In the genomic region with DNA sequence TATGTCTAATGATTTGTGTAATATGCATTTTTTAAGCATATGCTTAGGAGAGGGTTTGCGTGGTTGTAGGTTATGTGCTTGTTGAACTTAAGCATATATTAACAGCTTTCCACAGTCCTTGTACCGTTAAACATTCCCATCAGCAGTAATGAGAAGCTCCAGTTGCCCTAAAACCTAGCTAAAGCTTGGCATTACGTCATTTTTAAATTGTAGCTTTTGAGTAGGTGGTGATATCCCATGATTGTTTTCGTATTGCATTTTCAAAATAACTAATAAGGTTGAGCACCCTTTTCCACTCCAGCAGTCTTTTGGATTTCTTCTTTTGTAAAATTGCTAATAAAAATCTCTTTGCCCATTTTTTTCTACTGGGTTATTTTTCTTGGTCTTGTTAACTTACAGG, we compare ENCODE assay signal across 34 cellular contexts.
"Had no signal": no experiment of that assay in that cellular context is flagged by ENCODE, and none has a peak within 500 bp of the region (broad histone marks: within the 10 kb centered on the region; RNA-seq: fewer than 3 reads in every experiment).

No MANE protein-coding gene starts in this region.

- H3K27ac ChIP-seq: adrenal gland, ascending aorta, body of pancreas, brain microvascular endothelial cell, breast epithelium, cardiac muscle cell had no signal

- H3K27me3 ChIP-seq: adrenal gland, ascending aorta, body of pancreas, brain microvascular endothelial cell, breast epithelium, cardiac muscle cell had no signal

- DNase-seq: activated effector memory CD4-positive, alpha-beta T cell treated with anti-CD3 and anti-CD28 coated beads, Interleukin-2, amount 50 U/mL, for 16 hours; activated effector memory CD4-positive, alpha-beta T cell treated with Interleukin-2 at 50 U/mL for 16 hours; activated gamma-delta T cell; activated gamma-delta T cell treated with Interleukin-2 at 50 U/mL for 16 hours; activated naive CD4-positive, alpha-beta T cell; activated naive CD4-positive, alpha-beta T cell treated with anti-CD3 and anti-CD28 coated beads for 36 hours; activated naive CD4-positive, alpha-beta T cell treated with anti-CD3 and anti-CD28 coated beads, Interleukin-2, amount 10 ng/mL, durations not matched to agents 7 days and 5 days; activated naive CD4-positive, alpha-beta T cell treated with anti-CD3 and anti-CD28 coated beads, Interleukin-2, amount 50 U/mL, for 16 hours; activated naive CD4-positive, alpha-beta T cell treated with Interleukin-2 at 50 U/mL for 16 hours; activated naive CD8-positive, alpha-beta T cell treated with anti-CD3 and anti-CD28 coated beads for 36 hours; activated naive CD8-positive, alpha-beta T cell treated with anti-CD3 and anti-CD28 coated beads, Interleukin-2, amount 10 ng/mL, durations not matched to agents 7 days and 5 days; activated naive CD8-positive, alpha-beta T cell treated with anti-CD3 and anti-CD28 coated beads, Interleukin-2, amount 50 U/mL, for 24 hours; activated T-cell treated with anti-CD3 and anti-CD28 coated beads, Interleukin-2, amount 50 U/mL, for 1 hour; activated T-cell treated with anti-CD3 and anti-CD28 coated beads, Interleukin-2, amount 50 U/mL, for 24 hours; activated T-cell treated with anti-CD3 and anti-CD28 coated beads, Interleukin-2, amount 50 U/mL, for 4 hours; activated T-cell treated with anti-CD3 and anti-CD28 coated beads, Interleukin-2, amount 50 U/mL, for 48 hours; activated T-cell treated with anti-CD3 and anti-CD28 coated beads, Interleukin-2, amount 50 U/mL, for 72 hours; adrenal gland; amniotic stem cell; amygdala; anterior cingulate cortex; aorta; body of pancreas; brain microvascular endothelial cell; caudate nucleus; central memory CD4-positive, alpha-beta T cell; cerebellar nuclear complex had no signal

- ATAC-seq: activated naive CD4-positive, alpha-beta T cell treated with anti-CD3 and anti-CD28 coated beads, Interleukin-2, amount 50 U/mL, for 72 hours; activated naive CD8-positive, alpha-beta T cell treated with anti-CD3 and anti-CD28 coated beads, Interleukin-2, amount 50 U/mL, for 24 hours; activated T-cell treated with anti-CD3 and anti-CD28 coated beads, Interleukin-2, amount 50 U/mL, for 4 hours; activated T-cell treated with anti-CD3 and anti-CD28 coated beads, Interleukin-2, amount 50 U/mL, for 72 hours; activated T-helper 17 cell treated with anti-CD3 and anti-CD28 coated beads, Interleukin-2, amount 50 U/mL, for 72 hours; body of pancreas had no signal

- H3K36me3 ChIP-seq: adrenal gland, ascending aorta, brain microvascular endothelial cell, breast epithelium, cardiac muscle cell had no signal

- H3K9me3 ChIP-seq: adrenal gland, ascending aorta, body of pancreas, breast epithelium had no signal

- H3K4me3 ChIP-seq: adrenal gland, ascending aorta, body of pancreas, breast epithelium, cardiac muscle cell had no signal

- H3K4me1 ChIP-seq: adrenal gland, ascending aorta, body of pancreas, breast epithelium had no signal

- FAIRE-seq: astrocyte, bronchial epithelial cell had no signal
